ENCODE assay signal across 28 cellular contexts in genomic region chr12:120377611-120378010, GRCh38. TPM values are rescaled to one million over a fixed set of nuclear protein-coding genes. Genes with fewer than 3 reads are reported as not detected.
"Had no signal": no experiment of that assay in that cellular context is flagged by ENCODE, and none has a peak within 500 bp of the region (broad histone marks: within the 10 kb centered on the region; RNA-seq: fewer than 3 reads in every experiment).

No MANE protein-coding gene starts in this region.

- ATAC-seq: activated T-helper 17 cell treated with anti-CD3 and anti-CD28 coated beads, Interleukin-2, amount 50 U/mL, for 72 hours; T-helper 17 cell had no signal

- DNase-seq: activated B cell treated with CpG ODN at 0.5 μM for 24 hours; activated CD4-positive, alpha-beta memory T cell treated with anti-CD3 and anti-CD28 coated beads for 36 hours; activated CD4-positive, alpha-beta T cell treated with anti-CD3 and anti-CD28 coated beads, Interleukin-2, amount 10 ng/mL, durations not matched to agents 7 days and 5 days; activated CD8-positive, alpha-beta memory T cell treated with anti-CD3 and anti-CD28 coated beads for 24 hours; activated gamma-delta T cell; activated naive CD4-positive, alpha-beta T cell treated with anti-CD3 and anti-CD28 coated beads for 36 hours; activated T-cell treated with anti-CD3 and anti-CD28 coated beads, Interleukin-2, amount 50 U/mL, for 48 hours; MG63; MV-4-11; NCI-H1092 treated with DMSO at 0.1 percent for 48 hours; NCI-H1417 treated with DMSO at 0.1 percent for 48 hours; NCI-H1694; NCI-H2029; NCI-H2107; NCI-H2171 treated with DMSO at 0.1 percent for 48 hours; NCI-H226; NCI-H526; NCI-H82; PC-9; SIG-M5; T-helper 17 cell; T-helper 9 cell had no signal

- H3K9me3 ChIP-seq: MG63 had no signal

- H3K27ac ChIP-seq: PC-9 had no signal

- FAIRE-seq: astrocyte had no signal

- H2AFZ ChIP-seq: PC-9 had no signal

- H3K4me1 Mint-ChIP-seq: activated B cell treated with CpG ODN at 0.5 μM for 24 hours; activated CD4-positive, alpha-beta T cell treated with anti-CD3 and anti-CD28 coated beads, Interleukin-2, amount 10 ng/mL, durations not matched to agents 7 days and 5 days; activated T-helper 17 cell treated with anti-CD3 and anti-CD28 coated beads, Interleukin-2, amount 50 U/mL, for 72 hours; T-helper 17 cell had no signal

- H3K27ac Mint-ChIP-seq: activated B cell treated with CpG ODN at 0.5 μM for 24 hours; activated CD4-positive, alpha-beta memory T cell treated with anti-CD3 and anti-CD28 coated beads for 36 hours; activated CD4-positive, alpha-beta T cell treated with anti-CD3 and anti-CD28 coated beads, Interleukin-2, amount 10 ng/mL, durations not matched to agents 7 days and 5 days; activated naive CD4-positive, alpha-beta T cell treated with anti-CD3 and anti-CD28 coated beads for 36 hours; activated naive CD8-positive, alpha-beta T cell; activated T-helper 17 cell treated with anti-CD3 and anti-CD28 coated beads, Interleukin-2, amount 50 U/mL, for 72 hours; T-helper 17 cell had no signal

- H3K36me3 ChIP-seq: MG63 had no signal

- H3K4me2 ChIP-seq: PC-9 had no signal

- H3K4me3 ChIP-seq: MG63, PC-9 had no signal

- H3K9me3 Mint-ChIP-seq: activated B cell treated with CpG ODN at 0.5 μM for 24 hours; activated CD4-positive, alpha-beta memory T cell treated with anti-CD3 and anti-CD28 coated beads for 36 hours; activated CD4-positive, alpha-beta T cell treated with anti-CD3 and anti-CD28 coated beads, Interleukin-2, amount 10 ng/mL, durations not matched to agents 7 days and 5 days; activated naive CD4-positive, alpha-beta T cell treated with anti-CD3 and anti-CD28 coated beads for 36 hours; activated T-helper 17 cell treated with anti-CD3 and anti-CD28 coated beads, Interleukin-2, amount 50 U/mL, for 72 hours; brain had no signal

- H3K4me3 Mint-ChIP-seq: activated B cell treated with CpG ODN at 0.5 μM for 24 hours; activated CD4-positive, alpha-beta memory T cell treated with anti-CD3 and anti-CD28 coated beads for 36 hours; activated CD4-positive, alpha-beta T cell treated with anti-CD3 and anti-CD28 coated beads, Interleukin-2, amount 10 ng/mL, durations not matched to agents 7 days and 5 days; activated naive CD4-positive, alpha-beta T cell treated with anti-CD3 and anti-CD28 coated beads for 36 hours; activated naive CD8-positive, alpha-beta T cell; activated T-helper 17 cell treated with anti-CD3 and anti-CD28 coated beads, Interleukin-2, amount 50 U/mL, for 72 hours; T-helper 17 cell had no signal

- H3K36me3 Mint-ChIP-seq: activated CD4-positive, alpha-beta memory T cell treated with anti-CD3 and anti-CD28 coated beads for 36 hours; activated naive CD8-positive, alpha-beta T cell; brain had no signal

RNA-seq across cellular contexts. Expression of gene MSI1, which starts 8.6 kb away (rescaled TPM):
- total RNA-seq: activated B cell treated with CpG ODN at 0.5 μM for 24 hours; activated CD4-positive, alpha-beta T cell treated with anti-CD3 and anti-CD28 coated beads, Interleukin-2, amount 10 ng/mL, durations not matched to agents 7 days and 5 days; RPMI7951; T-helper 17 cell had no signal

RNA-seq across cellular contexts. Expression of gene PLA2G1B, which starts 50.0 kb away (rescaled TPM):
- total RNA-seq: activated B cell treated with CpG ODN at 0.5 μM for 24 hours; activated CD4-positive, alpha-beta memory T cell treated with anti-CD3 and anti-CD28 coated beads for 36 hours; activated CD4-positive, alpha-beta T cell treated with anti-CD3 and anti-CD28 coated beads, Interleukin-2, amount 10 ng/mL, durations not matched to agents 7 days and 5 days; activated naive CD4-positive, alpha-beta T cell treated with anti-CD3 and anti-CD28 coated beads for 36 hours; activated T-helper 17 cell treated with anti-CD3 and anti-CD28 coated beads, Interleukin-2, amount 50 U/mL, for 72 hours; astrocyte; NCI-H460; PC-9; T-helper 17 cell had no signal
